ENCODE assay signal across 13 cellular contexts in genomic region chr11:34157163-34157562, GRCh38.
"Had no signal": no experiment of that assay in that cellular context is flagged by ENCODE, and none has a peak within 500 bp of the region (broad histone marks: within the 10 kb centered on the region; RNA-seq: fewer than 3 reads in every experiment).

No MANE protein-coding gene starts in this region.

- H3K4me3 ChIP-seq: cardiac muscle cell, dorsolateral prefrontal cortex, stomach, testis had no signal

- H3K9me3 ChIP-seq: stomach, testis had no signal

- H3K4me1 ChIP-seq: testis had no signal

- H3K27me3 Mint-ChIP-seq: activated naive CD4-positive, alpha-beta T cell treated with anti-CD3 and anti-CD28 coated beads, Interleukin-2, amount 50 U/mL, for 24 hours; progenitor cell of endocrine pancreas had no signal

- DNase-seq: activated CD4-positive, alpha-beta T cell treated with anti-CD3 and anti-CD28 coated beads, Interleukin-2, amount 50 U/mL, for 1 hour; activated CD8-positive, alpha-beta memory T cell treated with anti-CD3 and anti-CD28 coated beads, Interleukin-2, amount 50 U/mL, for 4 hours; activated T-cell treated with anti-CD3 and anti-CD28 coated beads, Interleukin-2, amount 50 U/mL, for 4 hours; amniotic stem cell; dorsolateral prefrontal cortex; small intestine; stimulated activated CD4-positive, alpha-beta T cell treated with anti-CD3 and anti-CD28 coated beads, Interleukin-4, amount 100 ng/mL, for 1 hour; stomach; testis had no signal

- H3K27ac ChIP-seq: cardiac muscle cell, testis had no signal

- ATAC-seq: activated CD4-positive, CD25-positive, alpha-beta regulatory T cell treated with anti-CD3 and anti-CD28 coated beads, Interleukin-2, amount 50 U/mL, for 24 hours; activated T-cell treated with anti-CD3 and anti-CD28 coated beads, Interleukin-2, amount 50 U/mL, for 4 hours had no signal

- H3K4me3 Mint-ChIP-seq: activated naive CD4-positive, alpha-beta T cell treated with anti-CD3 and anti-CD28 coated beads, Interleukin-2, amount 50 U/mL, for 24 hours; activated T-cell treated with anti-CD3 and anti-CD28 coated beads, Interleukin-2, amount 50 U/mL, for 4 hours had no signal

- H3K36me3 Mint-ChIP-seq: activated naive CD4-positive, alpha-beta T cell treated with anti-CD3 and anti-CD28 coated beads, Interleukin-2, amount 50 U/mL, for 24 hours had no signal

- H3K27ac Mint-ChIP-seq: activated naive CD4-positive, alpha-beta T cell treated with anti-CD3 and anti-CD28 coated beads, Interleukin-2, amount 50 U/mL, for 24 hours; progenitor cell of endocrine pancreas had no signal

- H3K9me3 Mint-ChIP-seq: activated naive CD4-positive, alpha-beta T cell treated with anti-CD3 and anti-CD28 coated beads, Interleukin-2, amount 50 U/mL, for 24 hours; activated T-cell treated with anti-CD3 and anti-CD28 coated beads, Interleukin-2, amount 50 U/mL, for 4 hours had no signal

- H3K4me1 Mint-ChIP-seq: activated naive CD4-positive, alpha-beta T cell treated with anti-CD3 and anti-CD28 coated beads, Interleukin-2, amount 50 U/mL, for 24 hours had no signal

- H3K27me3 ChIP-seq: cardiac muscle cell, dorsolateral prefrontal cortex, stomach, testis had no signal
